Comparison of ENCODE assay signal across 10 cellular contexts in the genomic region with DNA sequence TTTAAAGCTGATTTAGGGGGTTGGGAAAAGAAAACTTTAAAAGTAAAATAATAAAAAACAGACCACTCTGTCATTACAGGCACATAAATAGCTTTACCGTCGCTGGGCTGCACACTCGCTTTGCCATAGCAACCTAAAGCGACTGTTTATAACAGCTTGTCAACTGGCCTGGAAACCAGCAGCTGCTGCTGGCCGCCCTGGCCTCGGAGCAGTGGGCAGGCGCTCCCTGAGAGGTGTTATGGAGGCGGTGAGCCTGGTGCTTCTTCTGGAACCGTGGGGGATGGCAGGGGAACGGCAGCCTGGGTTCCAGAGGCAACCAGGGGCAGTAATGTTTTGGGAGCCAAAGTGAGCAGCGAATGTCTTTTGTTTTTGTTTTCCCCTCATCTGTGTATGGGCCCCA. TPM values are rescaled to one million over a fixed set of nuclear protein-coding genes. Genes with fewer than 3 reads are reported as not detected.
DNase-seq lines count a peak whose midpoint lies in the region; ATAC-seq and TF ChIP-seq lines count a peak whose summit lies in the region.
"Had no signal": no experiment of that assay in that cellular context is flagged by ENCODE, and none has a peak within 500 bp of the region (broad histone marks: within the 10 kb centered on the region; RNA-seq: fewer than 3 reads in every experiment).

No MANE protein-coding gene starts in this region.

- peak; percentile 44 to 87 for DNase-seq in ascending aorta (ENCODE audit: low spot score in 2 of 2)
- DNase-seq in hepatocyte (ENCODE audit: low spot score): peak; percentile 79
- peak; percentile 41 for DNase-seq in smooth muscle cell (lab: John Stamatoyannopoulos, UW; ENCODE audit: unreplicated experiment)
- DNase-seq in mesenteric fat pad (ENCODE audit: low spot score): no peak
- no peak for DNase-seq in RKO (ENCODE audit: low spot score)
- DNase-seq: stimulated activated naive CD4-positive, alpha-beta T cell had no signal

- peaks cover 13% of the 10 kb centered on the region for H3F3A ChIP-seq in Loucy (ENCODE audit: low read depth)
- peaks cover 29% of the 10 kb centered on the region for H3F3A ChIP-seq in smooth muscle cell (ENCODE audit: low read depth)

- H3K79me2 ChIP-seq in Loucy (ENCODE audit: insufficient read depth, low read length): peaks cover 86% of the 10 kb centered on the region
- peaks cover 76% of the 10 kb centered on the region for H3K79me2 ChIP-seq in hepatocyte
- H3K79me2 ChIP-seq in smooth muscle cell (ENCODE audit: low read depth): peaks cover 83% of the 10 kb centered on the region

- intact Hi-C loops in ascending aorta (cut with DNase I): loop anchor here (2.0 kb wide), 2 partner anchors 20 to 44 kb away; no protein-coding TSS in a partner anchor

- ATAC-seq in HG03378 (IDR thresholded peaks at IDR 0.05; ENCODE audit: unreplicated experiment): no peak
- ATAC-seq in HG03442 (IDR thresholded peaks at IDR 0.05; ENCODE audit: unreplicated experiment): no peak

- H3K9ac ChIP-seq in Loucy (ENCODE audit: low read depth, low read length, poor library complexity, severe bottlenecking) (peak overlapping the region; percentile 89), smooth muscle cell (ENCODE audit: low read depth) (peak overlapping the region; percentile 73)

- peak overlapping the region; percentile 82 to 93 for H3K27ac ChIP-seq in ascending aorta
- H3K27ac ChIP-seq in hepatocyte: peak overlapping the region; percentile 85
- H3K27ac ChIP-seq in smooth muscle cell (ENCODE audit: low read depth): peak overlapping the region; percentile 98
- H3K27ac ChIP-seq: VCaP had no signal

- H3K4me2 ChIP-seq in Loucy (ENCODE audit: low read depth, low read length, poor library complexity, severe bottlenecking) (peak overlapping the region; percentile 97), hepatocyte (peak overlapping the region; percentile 60), smooth muscle cell (peak overlapping the region; percentile 71)

- TF ChIP-seq CTCF in Loucy (conservative IDR thresholded peaks at IDR 0.05; ENCODE audit: low read length) (no peak), ascending aorta (IDR thresholded peaks at IDR 0.05) (no peak), hepatocyte (IDR thresholded peaks at IDR 0.05; ENCODE audit: poor library complexity) (no peak), smooth muscle cell (IDR thresholded peaks at IDR 0.05; ENCODE audit: borderline replicate concordance, insufficient read depth, poor library complexity, severe bottlenecking) (no peak)

- H3K4me3 ChIP-seq in Loucy (ENCODE audit: low read length, poor library complexity, severe bottlenecking): peak overlapping the region; percentile 71
- peak overlapping the region in 1 of 2 donors; percentile 9 for H3K4me3 ChIP-seq in ascending aorta
- H3K4me3 ChIP-seq in hepatocyte: no peak overlapping the region
- no peak overlapping the region for H3K4me3 ChIP-seq in smooth muscle cell

- 47% methylated on average over 11 of the region's 11 CpGs for WGBS in hepatocyte (ENCODE audit: low lambda C conversion rate, missing lambda C conversion rate)
- WGBS in smooth muscle cell (ENCODE audit: low lambda C conversion rate): 16% methylated on average over 11 of the region's 11 CpGs

- H3K4me1 ChIP-seq in Loucy (ENCODE audit: insufficient read depth, low read length, poor library complexity, severe bottlenecking) (peaks cover 81% of the 10 kb centered on the region), ascending aorta (peaks cover 27 to 69% of the 10 kb centered on the region in 2 donors), hepatocyte (ENCODE audit: insufficient read depth) (peaks cover 20% of the 10 kb centered on the region), smooth muscle cell (ENCODE audit: low read depth) (peaks cover 32% of the 10 kb centered on the region)

- H2AFZ ChIP-seq in Loucy (ENCODE audit: low read length) (no peak overlapping the region), hepatocyte (no peak overlapping the region), smooth muscle cell (ENCODE audit: low read depth) (no peak overlapping the region)

- H3K9me2 ChIP-seq in Loucy (replicated peaks; ENCODE audit: low read depth, low read length): no peaks in the 10 kb centered on the region
- H3K9me2 ChIP-seq in hepatocyte (replicated peaks; ENCODE audit: insufficient read depth): no peaks in the 10 kb centered on the region

- peaks cover 36% of the 10 kb centered on the region; the same call in 1 of the 2 replicates for H3K36me3 ChIP-seq in Loucy (ENCODE audit: insufficient read depth, low read length)
- no peaks in the 10 kb centered on the region for H3K36me3 ChIP-seq in ascending aorta
- H3K36me3 ChIP-seq in hepatocyte (replicated peaks; ENCODE audit: insufficient read depth, low read depth): no peaks in the 10 kb centered on the region
- H3K36me3 ChIP-seq in smooth muscle cell (ENCODE audit: low read depth): no peaks in the 10 kb centered on the region

- H4K20me1 ChIP-seq in Loucy (ENCODE audit: insufficient read depth, low read length, poor library complexity, severe bottlenecking): peaks cover 3% of the 10 kb centered on the region
- H4K20me1 ChIP-seq in hepatocyte (ENCODE audit: insufficient read depth, poor library complexity, severe bottlenecking): peaks cover 19% of the 10 kb centered on the region
- H4K20me1 ChIP-seq in smooth muscle cell (ENCODE audit: low read depth): peaks cover 83% of the 10 kb centered on the region

- H3K9me3 ChIP-seq in Loucy (ENCODE audit: insufficient read depth, low read depth, low read length): no peaks in the 10 kb centered on the region
- no peaks in the 10 kb centered on the region for H3K9me3 ChIP-seq in ascending aorta
- no peaks in the 10 kb centered on the region for H3K9me3 ChIP-seq in hepatocyte (ENCODE audit: low read depth)
- H3K9me3 ChIP-seq in smooth muscle cell (replicated peaks; ENCODE audit: low read depth): no peaks in the 10 kb centered on the region

- no peaks in the 10 kb centered on the region for H3K27me3 ChIP-seq in Loucy (ENCODE audit: insufficient read depth, low read length, poor library complexity, severe bottlenecking)
- no peaks in the 10 kb centered on the region for H3K27me3 ChIP-seq in ascending aorta
- no peaks in the 10 kb centered on the region for H3K27me3 ChIP-seq in hepatocyte
- H3K27me3 ChIP-seq in smooth muscle cell (ENCODE audit: low read depth): no peaks in the 10 kb centered on the region

RNA-seq across cellular contexts. Expression of gene ATP2B4, which starts 45.7 kb away (rescaled TPM):
- total RNA-seq in ascending aorta (97.1 TPM), hepatocyte (60.6 and 64.0 TPM in 2 replicates), smooth muscle cell (104 and 113 TPM in 2 replicates), mesenteric fat pad (122 TPM)
- polyA plus RNA-seq in hepatocyte (30.7 and 34.5 TPM in 2 replicates), smooth muscle cell (31.1 and 49.3 TPM in 2 replicates)

Comparison
In these comparisons a context has a peak if more than half of its experiments do, and no peak if none do; other contexts are left out.
1. DNase-seq: peak in ascending aorta (2 of 2), hepatocyte (single experiment) and smooth muscle cell (single experiment); none in mesenteric fat pad (single experiment) and RKO (single experiment).
2. Peak in every context shown above with its lines, with median percentiles within 50 percentile points of each other: H3K4me2 ChIP-seq and H3K27ac ChIP-seq.